2 cellular contexts compared by ENCODE assay signal in the genomic region with DNA sequence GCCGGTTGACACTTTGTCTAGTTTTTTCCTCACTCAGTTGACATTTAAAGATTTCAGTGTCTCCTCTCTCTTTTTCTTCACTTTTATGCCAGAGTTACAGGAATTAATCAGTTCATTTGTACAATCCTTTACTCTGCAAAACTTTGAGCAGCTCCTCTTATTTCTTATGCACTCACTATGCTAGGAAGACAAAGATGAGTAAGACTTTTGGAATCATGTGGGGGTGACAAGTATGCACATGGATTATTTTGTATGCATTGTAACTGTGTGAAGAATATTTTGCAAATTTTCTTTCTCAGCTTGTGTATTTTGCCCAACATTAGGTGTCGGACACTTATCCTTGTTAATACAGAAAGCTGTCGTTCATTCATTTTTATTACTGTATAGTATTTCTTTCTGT.
TF ChIP-seq lines count a peak whose summit lies in the region.

No MANE protein-coding gene starts in this region.

TF ChIP-seq in IMR-90, 13 proteins besides CTCF, POLR2A, EP300 and RAD21:
- TF ChIP-seq MAFK (IDR thresholded peaks at IDR 0.05; ENCODE audit: low read depth, low read length) = no peak
- no peak for TF ChIP-seq CHD1 (IDR thresholded peaks at IDR 0.05; ENCODE audit: low read depth, low read length)
- no peak for TF ChIP-seq MAZ (IDR thresholded peaks at IDR 0.05; ENCODE audit: borderline replicate concordance, low read depth, low read length)
- TF ChIP-seq, protein P1, sequence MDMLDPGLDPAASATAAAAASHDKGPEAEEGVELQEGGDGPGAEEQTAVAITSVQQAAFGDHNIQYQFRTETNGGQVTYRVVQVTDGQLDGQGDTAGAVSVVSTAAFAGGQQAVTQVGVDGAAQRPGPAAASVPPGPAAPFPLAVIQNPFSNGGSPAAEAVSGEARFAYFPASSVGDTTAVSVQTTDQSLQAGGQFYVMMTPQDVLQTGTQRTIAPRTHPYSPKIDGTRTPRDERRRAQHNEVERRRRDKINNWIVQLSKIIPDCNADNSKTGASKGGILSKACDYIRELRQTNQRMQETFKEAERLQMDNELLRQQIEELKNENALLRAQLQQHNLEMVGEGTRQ (IDR thresholded peaks at IDR 0.05; ENCODE audit: low read depth, low read length) = no peak
- no peak for TF ChIP-seq RCOR1 (IDR thresholded peaks at IDR 0.05; ENCODE audit: insufficient replicate concordance, low read length)
- TF ChIP-seq NFE2L2 (IDR thresholded peaks at IDR 0.05; ENCODE audit: low read depth, low read length) = no peak
- no peak for TF ChIP-seq RFX5 (IDR thresholded peaks at IDR 0.05; ENCODE audit: low read depth, low read length)
- TF ChIP-seq CEBPB (IDR thresholded peaks at IDR 0.05; ENCODE audit: low read depth, low read length) = no peak
- TF ChIP-seq, protein P2, sequence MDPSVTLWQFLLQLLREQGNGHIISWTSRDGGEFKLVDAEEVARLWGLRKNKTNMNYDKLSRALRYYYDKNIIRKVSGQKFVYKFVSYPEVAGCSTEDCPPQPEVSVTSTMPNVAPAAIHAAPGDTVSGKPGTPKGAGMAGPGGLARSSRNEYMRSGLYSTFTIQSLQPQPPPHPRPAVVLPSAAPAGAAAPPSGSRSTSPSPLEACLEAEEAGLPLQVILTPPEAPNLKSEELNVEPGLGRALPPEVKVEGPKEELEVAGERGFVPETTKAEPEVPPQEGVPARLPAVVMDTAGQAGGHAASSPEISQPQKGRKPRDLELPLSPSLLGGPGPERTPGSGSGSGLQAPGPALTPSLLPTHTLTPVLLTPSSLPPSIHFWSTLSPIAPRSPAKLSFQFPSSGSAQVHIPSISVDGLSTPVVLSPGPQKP (IDR thresholded peaks at IDR 0.05; ENCODE audit: borderline replicate concordance, low read depth, low read length) = no peak
- TF ChIP-seq SMC3 (IDR thresholded peaks at IDR 0.05; ENCODE audit: low read depth, low read length) = no peak
- TF ChIP-seq MXI1 (IDR thresholded peaks at IDR 0.05; ENCODE audit: borderline replicate concordance, low read depth, low read length) = no peak

TF ChIP-seq in K562, 482 proteins besides CTCF, POLR2A, EP300 and RAD21:
- TF ChIP-seq, protein P3, sequence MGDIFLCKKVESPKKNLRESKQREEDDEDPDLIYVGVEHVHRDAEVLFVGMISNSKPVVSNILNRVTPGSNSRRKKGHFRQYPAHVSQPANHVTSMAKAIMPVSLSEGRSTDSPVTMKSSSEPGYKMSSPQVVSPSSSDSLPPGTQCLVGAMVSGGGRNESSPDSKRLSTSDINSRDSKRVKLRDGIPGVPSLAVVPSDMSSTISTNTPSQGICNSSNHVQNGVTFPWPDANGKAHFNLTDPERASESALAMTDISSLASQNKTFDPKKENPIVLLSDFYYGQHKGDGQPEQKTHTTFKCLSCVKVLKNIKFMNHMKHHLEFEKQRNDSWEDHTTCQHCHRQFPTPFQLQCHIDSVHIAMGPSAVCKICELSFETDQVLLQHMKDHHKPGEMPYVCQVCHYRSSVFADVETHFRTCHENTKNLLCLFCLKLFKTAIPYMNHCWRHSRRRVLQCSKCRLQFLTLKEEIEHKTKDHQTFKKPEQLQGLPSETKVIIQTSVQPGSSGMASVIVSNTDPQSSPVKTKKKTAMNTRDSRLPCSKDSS (IDR thresholded peaks at IDR 0.05; ENCODE audit: low read depth, partially characterized antibody) = no peak
- 0 out of 2 replicates have a peak, but pooled peaks have one; percentile 4 for TF ChIP-seq NFIC (IDR thresholded peaks at IDR 0.05)
